In genomic region chr3:31920310-31920709, GRCh38 we compare ENCODE assay signal across 23 cellular contexts.
DNase-seq lines count a peak whose midpoint lies in the region; ATAC-seq, FAIRE-seq and TF ChIP-seq lines count a peak whose summit lies in the region.
"Had no signal": no experiment of that assay in that cellular context is flagged by ENCODE, and none has a peak within 500 bp of the region (broad histone marks: within the 10 kb centered on the region; RNA-seq: fewer than 3 reads in every experiment).

No MANE protein-coding gene starts in this region.

- H2AFZ ChIP-seq in HepG2 (ENCODE audit: low read length) (no peak overlapping the region), OCI-LY1 (ENCODE audit: low read length) (no peak overlapping the region)

- H3K9ac ChIP-seq in HepG2 (ENCODE audit: insufficient read depth, low read depth, low read length) (no peak overlapping the region), OCI-LY1 (ENCODE audit: low read length) (no peak overlapping the region), endodermal cell (ENCODE audit: extremely low read depth, low read length, poor library complexity, severe bottlenecking) (no peak overlapping the region), colonic mucosa (ENCODE audit: low read depth in 2 of 2, low read length in 2 of 2) (no peak overlapping the region)
- H3K9ac ChIP-seq: BLaER1 treated with 17β-estradiol and CSF1 and Interleukin-3, amounts not matched to agents 10 nM and 100 nM had no signal

- no peak overlapping the region for H3K4me3 ChIP-seq in HepG2 (replicated peaks in 1 of 3; ENCODE audit: insufficient read depth in 1 of 3, low read depth in 2 of 3, low read length in 3 of 3)
- no peak overlapping the region for H3K4me3 ChIP-seq in right lobe of liver
- H3K4me3 ChIP-seq in OCI-LY1 (ENCODE audit: low read depth, low read length, poor library complexity, severe bottlenecking) = no peak overlapping the region
- H3K4me3 ChIP-seq in endodermal cell (ENCODE audit: low read length) = peak overlapping the region; percentile 44
- no peak overlapping the region for H3K4me3 ChIP-seq in colonic mucosa
- no peak overlapping the region for H3K4me3 ChIP-seq in breast epithelium
- H3K4me3 ChIP-seq: BLaER1 treated with 17β-estradiol and CSF1 and Interleukin-3, amounts not matched to agents 10 nM and 100 nM; GM12878; SK-N-MC had no signal

- in situ Hi-C loops in HepG2 (cut with HindIII; ENCODE audit: extremely low pct_ligation_motif_present, low pct_unique_long_range_greater_than_20kb) = no loop called here

- peaks cover 3% of the 10 kb centered on the region; the same call in 1 of the 2 replicates for H3F3A ChIP-seq in OCI-LY1 (ENCODE audit: insufficient read depth, low read length)

- H3K4me1 Mint-ChIP-seq in endodermal cell = peaks cover 45% of the 10 kb centered on the region

- H3K9me3 ChIP-seq in HepG2 (ENCODE audit: low read length) (peaks cover 8% of the 10 kb centered on the region; the same call in 1 of the 2 replicates), right lobe of liver (no peaks in the 10 kb centered on the region), OCI-LY1 (ENCODE audit: low read length) (no peaks in the 10 kb centered on the region), endodermal cell (ENCODE audit: control insufficient read depth, low read length) (peaks cover 24% of the 10 kb centered on the region), colonic mucosa (no peaks in the 10 kb centered on the region), breast epithelium (peaks cover 4 to 14% of the 10 kb centered on the region in 2 donors)

- peaks cover 7% of the 10 kb centered on the region for H3K36me3 Mint-ChIP-seq in endodermal cell (ENCODE audit: low read depth)

- CTCF ChIA-PET in HepG2 (lab: Yijun Ruan, JAX; ENCODE audit: low intra/inter-chr PET ratio, low total read pairs) = no interaction called here

- no peak overlapping the region for H3K4me3 Mint-ChIP-seq in endodermal cell
- H3K4me3 Mint-ChIP-seq: CD4-positive, alpha-beta T cell had no signal

- H3K27me3 ChIP-seq in HepG2 (ENCODE audit: control insufficient read depth in 1 of 2, insufficient read depth in 2 of 2, low read length in 2 of 2) (no peaks in the 10 kb centered on the region), right lobe of liver (no peaks in the 10 kb centered on the region), OCI-LY1 (ENCODE audit: insufficient read depth, low read length) (no peaks in the 10 kb centered on the region), endodermal cell (ENCODE audit: control insufficient read depth, insufficient read depth, low read length, poor library complexity, severe bottlenecking) (no peaks in the 10 kb centered on the region), colonic mucosa (no peaks in the 10 kb centered on the region), breast epithelium (no peaks in the 10 kb centered on the region)
- H3K27me3 ChIP-seq: BLaER1 treated with 17β-estradiol and CSF1 and Interleukin-3, amounts not matched to agents 10 nM and 100 nM had no signal

- FAIRE-seq in HepG2 (lab: Jason Lieb, UNC) = no peak
- FAIRE-seq: GM12878, HTR-8/SVneo, RCC 7860 had no signal

- peaks cover 85% of the 10 kb centered on the region for H3K4me1 ChIP-seq in HepG2 (ENCODE audit: insufficient read depth, low read length)
- H3K4me1 ChIP-seq in right lobe of liver = peaks cover 0 to 6% (median 0%) of the 10 kb centered on the region in 4 donors
- peaks cover 72% of the 10 kb centered on the region for H3K4me1 ChIP-seq in OCI-LY1 (ENCODE audit: insufficient read depth, low read length, severe bottlenecking)
- H3K4me1 ChIP-seq in endodermal cell (ENCODE audit: control insufficient read depth, insufficient read depth, low read length) = peaks cover 10% of the 10 kb centered on the region
- H3K4me1 ChIP-seq in colonic mucosa = no peaks in the 10 kb centered on the region
- peaks cover 0 to 13% of the 10 kb centered on the region in 2 donors for H3K4me1 ChIP-seq in breast epithelium

- 93% methylated on average over 1 of the region's 1 CpG for WGBS in HepG2 (ENCODE audit: low lambda C conversion rate)
- WGBS in right lobe of liver (ENCODE audit: insufficient coverage, low coverage, low lambda C conversion rate, missing lambda C conversion rate) = 50% methylated on average over 1 of the region's 1 CpG
- 93 to 100% methylated on average over 1 of the region's 1 CpG for WGBS in endodermal cell (ENCODE audit: insufficient coverage in 1 of 2, insufficient read length in 1 of 2), 2 experiments

- TF ChIP-seq POLR2A in HepG2 (IDR thresholded peaks at IDR 0.05; ENCODE audit: insufficient read depth in 1 of 2, low read depth in 2 of 2, low read length in 2 of 2) (no peak), right lobe of liver (IDR thresholded peaks at IDR 0.05) (no peak), breast epithelium (IDR thresholded peaks at IDR 0.05) (no peak)

- TF ChIP-seq CTCF in HepG2 (CRISPR knock-in tag; IDR thresholded peaks at IDR 0.05) (no peak), right lobe of liver (IDR thresholded peaks at IDR 0.05) (no peak), OCI-LY1 (IDR thresholded peaks at IDR 0.05; ENCODE audit: low read length) (no peak), endodermal cell (conservative IDR thresholded peaks at IDR 0.05) (no peak), colonic mucosa (IDR thresholded peaks at IDR 0.05) (no peak), breast epithelium (IDR thresholded peaks at IDR 0.05) (no peak)

- H3K27ac Mint-ChIP-seq in endodermal cell = no peak overlapping the region
- H3K27ac Mint-ChIP-seq: CD4-positive, alpha-beta T cell had no signal

- TF ChIP-seq RAD21 in HepG2 (CRISPR knock-in tag; IDR thresholded peaks at IDR 0.05) = no peak

- H3K4me2 ChIP-seq in HepG2 (ENCODE audit: low read depth, low read length) (no peak overlapping the region), OCI-LY1 (ENCODE audit: low read length) (no peak overlapping the region)
- H3K4me2 ChIP-seq: BLaER1 treated with 17β-estradiol and CSF1 and Interleukin-3, amounts not matched to agents 10 nM and 100 nM had no signal

- H4K20me1 ChIP-seq in HepG2 (ENCODE audit: insufficient read depth, low read length) (no peaks in the 10 kb centered on the region), OCI-LY1 (ENCODE audit: insufficient read depth, low read length) (no peaks in the 10 kb centered on the region)
- H4K20me1 ChIP-seq: BLaER1 treated with 17β-estradiol and CSF1 and Interleukin-3, amounts not matched to agents 10 nM and 100 nM had no signal

- no peaks in the 10 kb centered on the region for H3K36me3 ChIP-seq in HepG2 (replicated peaks in 1 of 2; ENCODE audit: control insufficient read depth in 1 of 2, insufficient read depth in 2 of 2, low read length in 2 of 2)
- no peaks in the 10 kb centered on the region for H3K36me3 ChIP-seq in right lobe of liver
- peaks cover 25% of the 10 kb centered on the region for H3K36me3 ChIP-seq in OCI-LY1 (ENCODE audit: insufficient read depth, low read length)
- H3K36me3 ChIP-seq in endodermal cell (ENCODE audit: control insufficient read depth, insufficient read depth, low read length) = no peaks in the 10 kb centered on the region
- H3K36me3 ChIP-seq in colonic mucosa = no peaks in the 10 kb centered on the region
- no peaks in the 10 kb centered on the region for H3K36me3 ChIP-seq in breast epithelium
- H3K36me3 ChIP-seq: BLaER1 treated with 17β-estradiol and CSF1 and Interleukin-3, amounts not matched to agents 10 nM and 100 nM had no signal

- DNase-seq in HepG2 (ENCODE audit: low spot score) (no peak), right lobe of liver (no peak), endodermal cell (no peak), colonic mucosa (no peak), breast epithelium (ENCODE audit: low spot score in 2 of 2) (no peak)
- DNase-seq: CD4-positive, alpha-beta T cell; EL; GDM1; KG1; MM.1S; NCI-H226; NCI-H510A; NCI-H69; SIG-M5; SW 1271 had no signal

- H3K27me3 Mint-ChIP-seq in endodermal cell (ENCODE audit: insufficient read depth) = no peaks in the 10 kb centered on the region
- H3K27me3 Mint-ChIP-seq: CD4-positive, alpha-beta T cell had no signal

- no peak for TF ChIP-seq EP300 in HepG2 (IDR thresholded peaks at IDR 0.05; ENCODE audit: low read depth in 2 of 2, low read length in 2 of 2)
- no peak for TF ChIP-seq EP300 in HepG2 (CRISPR knock-in tag; IDR thresholded peaks at IDR 0.05; ENCODE audit: borderline replicate concordance)

- H3K79me2 ChIP-seq in HepG2 (ENCODE audit: insufficient read depth, low read length) (peaks cover 61% of the 10 kb centered on the region), OCI-LY1 (ENCODE audit: insufficient read depth, low read length) (peaks cover 68% of the 10 kb centered on the region)

- intact Hi-C loops in HepG2 (cut with micrococcal nuclease; ENCODE audit: unreplicated experiment) (no loop called here), right lobe of liver (cut with DNase I) (no loop called here), colonic mucosa (cut with DNase I) (no loop called here), breast epithelium (cut with DNase I; ENCODE audit: low total_unique reads) (no loop called here)

- peaks cover 20% of the 10 kb centered on the region for H3K9me3 Mint-ChIP-seq in endodermal cell

- POLR2A ChIA-PET in HepG2 (lab: Yijun Ruan, JAX) = no interaction called here

- no TSS peak for BruUV-seq in HepG2 (replicated peaks; lab: Mats Ljungman, UMichigan)

- no peak for ATAC-seq in HepG2
- ATAC-seq in right lobe of liver = no peak
- no peak for ATAC-seq in HG03378 (IDR thresholded peaks at IDR 0.05; ENCODE audit: unreplicated experiment)
- no peak for ATAC-seq in HG03457 (IDR thresholded peaks at IDR 0.05; ENCODE audit: unreplicated experiment)
- ATAC-seq: GM12878 had no signal

- no peaks in the 10 kb centered on the region for H3K9me2 ChIP-seq in OCI-LY1 (ENCODE audit: low read depth, low read length)

- H3K27ac ChIP-seq in HepG2 (ENCODE audit: extremely low read length, insufficient read depth, low read length) (peak overlapping the region; percentile 58), right lobe of liver (no peak overlapping the region), OCI-LY1 (ENCODE audit: low read depth, low read length, poor library complexity, severe bottlenecking) (peak overlapping the region; percentile 99), endodermal cell (ENCODE audit: low read depth, low read length) (no peak overlapping the region), colonic mucosa (no peak overlapping the region), breast epithelium (no peak overlapping the region)
- H3K27ac ChIP-seq: BLaER1 treated with 17β-estradiol and CSF1 and Interleukin-3, amounts not matched to agents 10 nM and 100 nM; SK-N-MC had no signal

TF ChIP-seq in HepG2, 621 proteins besides CTCF, POLR2A, EP300 and RAD21 (continues in another document):
- TF ChIP-seq ZKSCAN8 (CRISPR knock-in tag; IDR thresholded peaks at IDR 0.05; ENCODE audit: borderline replicate concordance) (0 out of 2 replicates have a peak, but pooled peaks have one; percentile 3), RBAK (CRISPR knock-in tag; IDR thresholded peaks at IDR 0.05) (peak; percentile 70), FOXM1 (CRISPR knock-in tag; IDR thresholded peaks at IDR 0.05) (no peak), HDAC1 (CRISPR knock-in tag; IDR thresholded peaks at IDR 0.05) (no peak), RAD51 (IDR thresholded peaks at IDR 0.05; ENCODE audit: borderline replicate concordance) (no peak)

Comparison
In these comparisons a context has a peak if more than half of its experiments do, and no peak if none do; other contexts are left out.
1. H3K27ac ChIP-seq: peak in HepG2 (single experiment) and OCI-LY1 (single experiment); none in right lobe of liver (0 of 3), endodermal cell (single experiment), colonic mucosa (single experiment) and breast epithelium (0 of 2).